ENCODE assay signal across 1 cellular context in the genomic region with DNA sequence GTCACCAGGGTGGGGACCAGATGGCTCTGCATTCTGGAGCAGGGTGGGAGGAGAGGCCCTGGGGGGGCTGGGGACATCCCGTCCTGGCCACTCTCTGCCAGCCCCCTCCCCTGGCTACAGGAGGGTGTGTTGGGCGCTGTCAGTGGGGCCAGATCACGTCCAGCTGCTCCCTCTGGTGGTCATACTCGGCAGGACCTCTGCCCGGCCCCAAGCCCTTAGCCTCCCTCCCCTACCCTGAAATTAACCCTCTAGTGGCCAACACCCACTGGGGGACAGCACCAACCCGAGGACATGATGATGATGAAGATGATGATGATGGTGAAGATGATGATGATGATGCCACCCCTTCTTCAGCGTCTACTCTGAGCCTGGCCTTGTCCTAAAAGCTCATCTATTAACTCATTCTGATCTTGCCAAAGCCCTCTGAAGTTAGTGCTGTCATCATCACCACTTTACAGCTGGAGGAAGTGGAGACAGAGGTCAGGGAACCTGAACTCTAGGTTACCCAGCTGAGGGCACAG.
A peak's percentile ranks its signal among the peaks of the same experiment; 100 is the strongest.
TF ChIP-seq lines count a peak whose summit lies in the region.

No MANE protein-coding gene starts in this region.

TF ChIP-seq in GM12878, 131 proteins besides CTCF, POLR2A, EP300 and RAD21 (continued from another document):
- TF ChIP-seq, protein P1, sequence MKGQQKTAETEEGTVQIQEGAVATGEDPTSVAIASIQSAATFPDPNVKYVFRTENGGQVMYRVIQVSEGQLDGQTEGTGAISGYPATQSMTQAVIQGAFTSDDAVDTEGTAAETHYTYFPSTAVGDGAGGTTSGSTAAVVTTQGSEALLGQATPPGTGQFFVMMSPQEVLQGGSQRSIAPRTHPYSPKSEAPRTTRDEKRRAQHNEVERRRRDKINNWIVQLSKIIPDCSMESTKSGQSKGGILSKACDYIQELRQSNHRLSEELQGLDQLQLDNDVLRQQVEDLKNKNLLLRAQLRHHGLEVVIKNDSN (IDR thresholded peaks at IDR 0.05; ENCODE audit: borderline replicate concordance, extremely low read length, insufficient read depth, low read depth, low read length): no peak
- no peak for TF ChIP-seq FOXK2 (IDR thresholded peaks at IDR 0.05)
- TF ChIP-seq, protein P2, sequence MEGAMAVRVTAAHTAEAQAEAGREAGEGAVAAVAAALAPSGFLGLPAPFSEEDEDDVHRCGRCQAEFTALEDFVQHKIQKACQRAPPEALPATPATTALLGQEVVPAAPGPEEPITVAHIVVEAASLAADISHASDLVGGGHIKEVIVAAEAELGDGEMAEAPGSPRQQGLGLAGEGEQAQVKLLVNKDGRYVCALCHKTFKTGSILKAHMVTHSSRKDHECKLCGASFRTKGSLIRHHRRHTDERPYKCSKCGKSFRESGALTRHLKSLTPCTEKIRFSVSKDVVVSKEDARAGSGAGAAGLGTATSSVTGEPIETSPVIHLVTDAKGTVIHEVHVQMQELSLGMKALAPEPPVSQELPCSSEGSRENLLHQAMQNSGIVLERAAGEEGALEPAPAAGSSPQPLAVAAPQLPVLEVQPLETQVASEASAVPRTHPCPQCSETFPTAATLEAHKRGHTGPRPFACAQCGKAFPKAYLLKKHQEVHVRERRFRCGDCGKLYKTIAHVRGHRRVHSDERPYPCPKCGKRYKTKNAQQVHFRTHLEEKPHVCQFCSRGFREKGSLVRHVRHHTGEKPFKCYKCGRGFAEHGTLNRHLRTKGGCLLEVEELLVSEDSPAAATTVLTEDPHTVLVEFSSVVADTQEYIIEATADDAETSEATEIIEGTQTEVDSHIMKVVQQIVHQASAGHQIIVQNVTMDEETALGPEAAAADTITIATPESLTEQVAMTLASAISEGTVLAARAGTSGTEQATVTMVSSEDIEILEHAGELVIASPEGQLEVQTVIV (IDR thresholded peaks at IDR 0.05; ENCODE audit: borderline replicate concordance, partially characterized antibody): no peak
- TF ChIP-seq SMC3 (IDR thresholded peaks at IDR 0.05; ENCODE audit: borderline replicate concordance, low read length): peak; percentile 87
- 0 out of 2 replicates have a peak, but pooled peaks have one; percentile 12 for TF ChIP-seq CHD2 (IDR thresholded peaks at IDR 0.05; ENCODE audit: borderline replicate concordance, low read depth, low read length)
- TF ChIP-seq ZBTB4 (CRISPR knock-in tag; IDR thresholded peaks at IDR 0.05): no peak
- TF ChIP-seq, protein P3, sequence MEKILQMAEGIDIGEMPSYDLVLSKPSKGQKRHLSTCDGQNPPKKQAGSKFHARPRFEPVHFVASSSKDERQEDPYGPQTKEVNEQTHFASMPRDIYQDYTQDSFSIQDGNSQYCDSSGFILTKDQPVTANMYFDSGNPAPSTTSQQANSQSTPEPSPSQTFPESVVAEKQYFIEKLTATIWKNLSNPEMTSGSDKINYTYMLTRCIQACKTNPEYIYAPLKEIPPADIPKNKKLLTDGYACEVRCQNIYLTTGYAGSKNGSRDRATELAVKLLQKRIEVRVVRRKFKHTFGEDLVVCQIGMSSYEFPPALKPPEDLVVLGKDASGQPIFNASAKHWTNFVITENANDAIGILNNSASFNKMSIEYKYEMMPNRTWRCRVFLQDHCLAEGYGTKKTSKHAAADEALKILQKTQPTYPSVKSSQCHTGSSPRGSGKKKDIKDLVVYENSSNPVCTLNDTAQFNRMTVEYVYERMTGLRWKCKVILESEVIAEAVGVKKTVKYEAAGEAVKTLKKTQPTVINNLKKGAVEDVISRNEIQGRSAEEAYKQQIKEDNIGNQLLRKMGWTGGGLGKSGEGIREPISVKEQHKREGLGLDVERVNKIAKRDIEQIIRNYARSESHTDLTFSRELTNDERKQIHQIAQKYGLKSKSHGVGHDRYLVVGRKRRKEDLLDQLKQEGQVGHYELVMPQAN (conservative IDR thresholded peaks at IDR 0.05): no peak
- no peak for TF ChIP-seq BRCA1 (IDR thresholded peaks at IDR 0.05; ENCODE audit: low read depth, low read length)
- TF ChIP-seq ZNF207 (IDR thresholded peaks at IDR 0.05; ENCODE audit: borderline replicate concordance): 0 out of 2 replicates have a peak, but pooled peaks have one; percentile 46
- TF ChIP-seq FOS (IDR thresholded peaks at IDR 0.05; ENCODE audit: borderline replicate concordance, extremely low read depth, insufficient read length): no peak
- 0 out of 2 replicates have a peak, but pooled peaks have one; percentile 13 for TF ChIP-seq PAX5 (IDR thresholded peaks at IDR 0.05; ENCODE audit: borderline replicate concordance, low read depth, low read length)
- TF ChIP-seq MTA2 (IDR thresholded peaks at IDR 0.05; ENCODE audit: low read depth): peak; percentile 22; the same call in 1 of the 2 replicates
- TF ChIP-seq ELK1 (IDR thresholded peaks at IDR 0.05; ENCODE audit: low read depth, low read length): no peak
- no peak for TF ChIP-seq HDAC6 (IDR thresholded peaks at IDR 0.05; ENCODE audit: unreplicated experiment)
- TF ChIP-seq MTA3 (IDR thresholded peaks at IDR 0.05; ENCODE audit: borderline replicate concordance, low read length): no peak
- TF ChIP-seq MYC (IDR thresholded peaks at IDR 0.05; ENCODE audit: insufficient read depth, insufficient read length, insufficient replicate concordance, low read length, severe bottlenecking): no peak
- no peak for TF ChIP-seq ZNF622 (IDR thresholded peaks at IDR 0.05)
- no peak for TF ChIP-seq SIX5 (IDR thresholded peaks at IDR 0.05; ENCODE audit: low read depth, low read length, severe bottlenecking)
- TF ChIP-seq SMAD5 (IDR thresholded peaks at IDR 0.05; ENCODE audit: low read depth): no peak
- TF ChIP-seq NFXL1 (IDR thresholded peaks at IDR 0.05; ENCODE audit: borderline replicate concordance): no peak
- no peak for TF ChIP-seq IKZF2 (IDR thresholded peaks at IDR 0.05)
- no peak for TF ChIP-seq ZBTB11 (CRISPR knock-in tag; IDR thresholded peaks at IDR 0.05)
- TF ChIP-seq, protein P4, sequence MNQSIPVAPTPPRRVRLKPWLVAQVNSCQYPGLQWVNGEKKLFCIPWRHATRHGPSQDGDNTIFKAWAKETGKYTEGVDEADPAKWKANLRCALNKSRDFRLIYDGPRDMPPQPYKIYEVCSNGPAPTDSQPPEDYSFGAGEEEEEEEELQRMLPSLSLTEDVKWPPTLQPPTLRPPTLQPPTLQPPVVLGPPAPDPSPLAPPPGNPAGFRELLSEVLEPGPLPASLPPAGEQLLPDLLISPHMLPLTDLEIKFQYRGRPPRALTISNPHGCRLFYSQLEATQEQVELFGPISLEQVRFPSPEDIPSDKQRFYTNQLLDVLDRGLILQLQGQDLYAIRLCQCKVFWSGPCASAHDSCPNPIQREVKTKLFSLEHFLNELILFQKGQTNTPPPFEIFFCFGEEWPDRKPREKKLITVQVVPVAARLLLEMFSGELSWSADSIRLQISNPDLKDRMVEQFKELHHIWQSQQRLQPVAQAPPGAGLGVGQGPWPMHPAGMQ (IDR thresholded peaks at IDR 0.05; ENCODE audit: borderline replicate concordance): no peak
- no peak for TF ChIP-seq ETV6 (conservative IDR thresholded peaks at IDR 0.05 in 1 of 2, IDR thresholded peaks at IDR 0.05 in 1 of 2; ENCODE audit: borderline replicate concordance in 1 of 2, low read depth in 1 of 2)
- peak; percentile 44 for TF ChIP-seq NR2F1 (conservative IDR thresholded peaks at IDR 0.05)
- TF ChIP-seq CBX5 (IDR thresholded peaks at IDR 0.05; ENCODE audit: low read depth): no peak
- TF ChIP-seq NRF1 (conservative IDR thresholded peaks at IDR 0.05; ENCODE audit: low read depth, low read length): no peak
- no peak for TF ChIP-seq ZZZ3 (IDR thresholded peaks at IDR 0.05; ENCODE audit: control insufficient read depth, insufficient read length, low read depth)
- TF ChIP-seq CHD1 (IDR thresholded peaks at IDR 0.05; ENCODE audit: low read depth, low read length): no peak
- no peak for TF ChIP-seq DPF2 (IDR thresholded peaks at IDR 0.05)
- no peak for TF ChIP-seq TAF1 (IDR thresholded peaks at IDR 0.05; ENCODE audit: borderline replicate concordance, low read depth, low read length)
- no peak for TF ChIP-seq TCF7 (IDR thresholded peaks at IDR 0.05; ENCODE audit: borderline replicate concordance)
- no peak for TF ChIP-seq ZBED1 (IDR thresholded peaks at IDR 0.05; ENCODE audit: borderline replicate concordance)
- no peak for TF ChIP-seq EZH2 (IDR thresholded peaks at IDR 0.05; ENCODE audit: borderline replicate concordance, control insufficient read depth, low read depth, low read length)
- TF ChIP-seq PBX3 (IDR thresholded peaks at IDR 0.05; ENCODE audit: insufficient replicate concordance, low read depth, low read length): no peak
- TF ChIP-seq SMAD1 (IDR thresholded peaks at IDR 0.05; ENCODE audit: low read depth, partially characterized antibody): no peak
- no peak for TF ChIP-seq BACH1 (IDR thresholded peaks at IDR 0.05; ENCODE audit: borderline replicate concordance)
- 0 out of 2 replicates have a peak, but pooled peaks have one; percentile 45 for TF ChIP-seq NBN (IDR thresholded peaks at IDR 0.05)
- TF ChIP-seq YY1 (IDR thresholded peaks at IDR 0.05; ENCODE audit: low read depth, low read length): 0 out of 2 replicates have a peak, but pooled peaks have one; percentile 54
TF ChIP-seq in GM12878: peak in this region for 10.
